Comparison of ENCODE assay signal across 2 cellular contexts in genomic region chr2:8836979-8837794, GRCh38.
TF ChIP-seq lines count a peak whose summit lies in the region.

Gene KIDINS220, minus strand, starts transcription at chr2:8837613. Its CDS starts 10,520 bp downstream, at chr2:8827093.

TF ChIP-seq in HCT116, 20 proteins besides CTCF, POLR2A, EP300 and RAD21 (continued from another document):
- no peak for TF ChIP-seq REST (IDR thresholded peaks at IDR 0.05; ENCODE audit: low read depth)

TF ChIP-seq in SK-N-SH treated with all-trans-retinoic acid at 6 μM for 48 hours, 23 proteins besides CTCF, POLR2A, EP300 and RAD21 (continued from another document):
- TF ChIP-seq PATZ1 (CRISPR knock-in tag; IDR thresholded peaks at IDR 0.05; ENCODE audit: borderline replicate concordance) (no peak), ISL1 (CRISPR knock-in tag; IDR thresholded peaks at IDR 0.05) (no peak), ZNF70 (CRISPR knock-in tag; IDR thresholded peaks at IDR 0.05) (no peak), CSRNP3 (CRISPR knock-in tag; IDR thresholded peaks at IDR 0.05) (no peak)
